In genomic region chr16:11258553-11259287, GRCh38 we compare ENCODE assay signal across 10 cellular contexts. TPM values are rescaled to one million over a fixed set of nuclear protein-coding genes. Genes with fewer than 3 reads are reported as not detected.
DNase-seq lines count a peak whose midpoint lies in the region; ATAC-seq and FAIRE-seq lines count a peak whose summit lies in the region.
"Had no signal": no experiment of that assay in that cellular context is flagged by ENCODE, and none has a peak within 500 bp of the region (broad histone marks: within the 10 kb centered on the region; RNA-seq: fewer than 3 reads in every experiment).

No MANE protein-coding gene starts in this region.

- peak overlapping the region; percentile 76 to 96 (median 86) for H3K27ac Mint-ChIP-seq in naive thymus-derived CD4-positive, alpha-beta T cell

- POLR2A ChIA-PET in naive thymus-derived CD4-positive, alpha-beta T cell (lab: Charles Lee) = interaction anchor here (0.6 to 8.2 kb wide), 9 partner anchors 10 to 466 kb away, joined by 3 to 244 read pairs (median 4); partner anchors contain the start of gene TNP2

- H3K9me3 Mint-ChIP-seq in naive thymus-derived CD4-positive, alpha-beta T cell = peaks cover 0 to 2% (median 0%) of the 10 kb centered on the region in 11 donors

- peaks cover 34 to 38% of the 10 kb centered on the region in 2 donors for H3K4me1 ChIP-seq in naive thymus-derived CD4-positive, alpha-beta T cell (ENCODE audit: control insufficient read depth in 2 of 2, insufficient read depth in 2 of 2, low read length in 2 of 2)

- H3K4me1 Mint-ChIP-seq in naive thymus-derived CD4-positive, alpha-beta T cell = peaks cover 15 to 57% (median 49%) of the 10 kb centered on the region in 7 donors

- no peaks in the 10 kb centered on the region for H3K27me3 ChIP-seq in naive thymus-derived CD4-positive, alpha-beta T cell (ENCODE audit: control insufficient read depth in 2 of 2, insufficient read depth in 2 of 2, low read length in 2 of 2)

- ATAC-seq in naive thymus-derived CD4-positive, alpha-beta T cell = peak; percentile 4
- no peak for ATAC-seq in GM18907 (IDR thresholded peaks at IDR 0.05; ENCODE audit: unreplicated experiment)

- peak overlapping the region; percentile 44 to 95 (median 76) for H3K4me3 Mint-ChIP-seq in naive thymus-derived CD4-positive, alpha-beta T cell

- peaks cover 0 to 12% (median 0%) of the 10 kb centered on the region in 5 donors for H3K36me3 Mint-ChIP-seq in naive thymus-derived CD4-positive, alpha-beta T cell

- peaks cover 0 to 4% (median 0%) of the 10 kb centered on the region in 5 donors for H3K27me3 Mint-ChIP-seq in naive thymus-derived CD4-positive, alpha-beta T cell

- CTCF ChIA-PET in naive thymus-derived CD4-positive, alpha-beta T cell (lab: Charles Lee) = interaction anchor here (0.9 to 6.0 kb wide), 5 partner anchors 19 to 289 kb away, joined by 3 to 29 read pairs (median 5); no protein-coding TSS in a partner anchor

- H3K9me3 ChIP-seq in naive thymus-derived CD4-positive, alpha-beta T cell (ENCODE audit: control insufficient read depth in 2 of 3, low read length in 3 of 3) = no peaks in the 10 kb centered on the region

- peak overlapping the region; percentile 57 for H3K27ac ChIP-seq in naive thymus-derived CD4-positive, alpha-beta T cell (ENCODE audit: low read depth, low read length)
- H3K27ac ChIP-seq: epithelial cell of prostate had no signal

- no peak for FAIRE-seq in RCC 7860 (lab: Jason Lieb, UNC)

- intact Hi-C loops in naive thymus-derived CD4-positive, alpha-beta T cell (cut with micrococcal nuclease) = loop anchor here (1.0 to 10.0 kb wide), 13 partner anchors 39 to 1544 kb away; partner anchors contain the start of genes CPPED1 (in 1 of the 2), GSPT1 (in 1 of the 2), LITAF (in 1 of the 2) and NUBP1 (in 1 of the 2)

- DNase-seq in CD1c-positive myeloid dendritic cell (ENCODE audit: extremely low spot score) (peak; percentile 62), MV-4-11 (lab: John Stamatoyannopoulos, UW) (peak; percentile 49), cerebellum (ENCODE audit: low spot score) (peak; percentile 32), RCC 7860 (ENCODE audit: low spot score) (no peak), SKM-1 (lab: John Stamatoyannopoulos, UW; ENCODE audit: unreplicated experiment) (no peak)
- DNase-seq in naive thymus-derived CD4-positive, alpha-beta T cell = peak in 7 of 9 donors; percentile 43 to 72 (median 63)
- DNase-seq in activated CD4-positive, CD25-positive, alpha-beta regulatory T cell treated with anti-CD3 and anti-CD28 coated beads, Interleukin-2, amount 50 U/mL, for 72 hours = no peak
- DNase-seq: SHP77 treated with DMSO at 0.1 percent for 48 hours had no signal

- peak overlapping the region; percentile 22 for H3K4me3 ChIP-seq in naive thymus-derived CD4-positive, alpha-beta T cell (ENCODE audit: low read length)

- peaks cover 0 to 8% (median 0%) of the 10 kb centered on the region in 3 experiments for H3K36me3 ChIP-seq in naive thymus-derived CD4-positive, alpha-beta T cell (ENCODE audit: control insufficient read depth in 2 of 3, insufficient read depth in 3 of 3, low read length in 3 of 3)

RNA-seq across cellular contexts. Expression of gene SOCS1, which starts 2.7 kb away (rescaled TPM):
- total RNA-seq in cerebellum = 3.2 TPM
- 100 to 1,000 TPM in 1 of 5 experiments, 10 to 100 TPM in 4; 12.8 to 191 (median 46.8) TPM for total RNA-seq in naive thymus-derived CD4-positive, alpha-beta T cell
- polyA plus RNA-seq in naive thymus-derived CD4-positive, alpha-beta T cell = 10 to 100 TPM; 15.2 to 15.7 TPM

RNA-seq across cellular contexts. Expression of gene TNP2, which starts 10.4 kb away (rescaled TPM):
- not detected for total RNA-seq in cerebellum
- not detected for total RNA-seq in naive thymus-derived CD4-positive, alpha-beta T cell
- polyA plus RNA-seq in naive thymus-derived CD4-positive, alpha-beta T cell = not detected

RNA-seq across cellular contexts. Expression of gene PRM3, which starts 14.7 kb away (rescaled TPM):
- not detected for total RNA-seq in cerebellum
- not detected for total RNA-seq in naive thymus-derived CD4-positive, alpha-beta T cell
- not detected for polyA plus RNA-seq in naive thymus-derived CD4-positive, alpha-beta T cell

RNA-seq across cellular contexts. Expression of gene PRM2, which starts 17.6 kb away (rescaled TPM):
- not detected for total RNA-seq in cerebellum
- total RNA-seq in naive thymus-derived CD4-positive, alpha-beta T cell = not detected
- not detected for polyA plus RNA-seq in naive thymus-derived CD4-positive, alpha-beta T cell

RNA-seq across cellular contexts. Expression of gene PRM1, which starts 22.4 kb away (rescaled TPM):
- not detected for total RNA-seq in cerebellum
- total RNA-seq in naive thymus-derived CD4-positive, alpha-beta T cell = not detected
- not detected for polyA plus RNA-seq in naive thymus-derived CD4-positive, alpha-beta T cell

Comparison
In these comparisons a context has a peak if more than half of its experiments do, and no peak if none do; other contexts are left out.
1. DNase-seq: peak in CD1c-positive myeloid dendritic cell (single experiment), MV-4-11 (single experiment), cerebellum (single experiment) and naive thymus-derived CD4-positive, alpha-beta T cell (7 of 9); none in RCC 7860 (single experiment), SKM-1 (single experiment) and activated CD4-positive, CD25-positive, alpha-beta regulatory T cell treated with anti-CD3 and anti-CD28 coated beads, Interleukin-2, amount 50 U/mL, for 72 hours (single experiment).